In genomic region chr7:28711096-28711495, GRCh38 we compare ENCODE assay signal across 18 cellular contexts.
"Had no signal": no experiment of that assay in that cellular context is flagged by ENCODE, and none has a peak within 500 bp of the region (broad histone marks: within the 10 kb centered on the region; RNA-seq: fewer than 3 reads in every experiment).

No MANE protein-coding gene starts in this region.

- H3K27me3 ChIP-seq: right lobe of liver, tibial artery, vagina had no signal

- ATAC-seq: activated CD8-positive, alpha-beta T cell treated with anti-CD3 and anti-CD28 coated beads for 36 hours; activated T-cell treated with anti-CD3 and anti-CD28 coated beads, Interleukin-2, amount 50 U/mL, for 4 hours; left lobe of liver; mucosa of descending colon; naive thymus-derived CD4-positive, alpha-beta T cell; right lobe of liver; stimulated activated effector memory CD8-positive, alpha-beta T cell treated with anti-CD3 and anti-CD28 coated beads, Interleukin-12 subunit alpha, Interleukin-12 subunit beta, amount 100 ng/mL, for 72 hours; WTC11 had no signal

- H3K4me1 ChIP-seq: right lobe of liver had no signal

- H3K36me3 ChIP-seq: right lobe of liver, tibial artery, vagina had no signal

- H3K9me3 ChIP-seq: mucosa of descending colon, right lobe of liver, spleen, tibial artery, vagina had no signal

- H3K4me3 ChIP-seq: coronary artery, mucosa of descending colon, right lobe of liver, spleen, tibial artery, vagina had no signal

- H3K27ac ChIP-seq: coronary artery, right lobe of liver, spleen, tibial artery, vagina had no signal

- DNase-seq: activated CD4-positive, alpha-beta T cell treated with anti-CD3 and anti-CD28 coated beads for 48 hours; activated CD8-positive, alpha-beta T cell treated with anti-CD3 and anti-CD28 coated beads for 36 hours; activated effector memory CD4-positive, alpha-beta T cell treated with anti-CD3 and anti-CD28 coated beads, Interleukin-2, amount 50 U/mL, for 16 hours; activated T-cell treated with anti-CD3 and anti-CD28 coated beads, Interleukin-2, amount 50 U/mL, for 4 hours; central memory CD4-positive, alpha-beta T cell; effector CD8-positive, alpha-beta T cell; mucosa of descending colon; naive thymus-derived CD4-positive, alpha-beta T cell; posterior cingulate gyrus; right lobe of liver; spleen; SW 1271; tibial artery had no signal
